ENCODE assay signal across 13 cellular contexts in the genomic region with DNA sequence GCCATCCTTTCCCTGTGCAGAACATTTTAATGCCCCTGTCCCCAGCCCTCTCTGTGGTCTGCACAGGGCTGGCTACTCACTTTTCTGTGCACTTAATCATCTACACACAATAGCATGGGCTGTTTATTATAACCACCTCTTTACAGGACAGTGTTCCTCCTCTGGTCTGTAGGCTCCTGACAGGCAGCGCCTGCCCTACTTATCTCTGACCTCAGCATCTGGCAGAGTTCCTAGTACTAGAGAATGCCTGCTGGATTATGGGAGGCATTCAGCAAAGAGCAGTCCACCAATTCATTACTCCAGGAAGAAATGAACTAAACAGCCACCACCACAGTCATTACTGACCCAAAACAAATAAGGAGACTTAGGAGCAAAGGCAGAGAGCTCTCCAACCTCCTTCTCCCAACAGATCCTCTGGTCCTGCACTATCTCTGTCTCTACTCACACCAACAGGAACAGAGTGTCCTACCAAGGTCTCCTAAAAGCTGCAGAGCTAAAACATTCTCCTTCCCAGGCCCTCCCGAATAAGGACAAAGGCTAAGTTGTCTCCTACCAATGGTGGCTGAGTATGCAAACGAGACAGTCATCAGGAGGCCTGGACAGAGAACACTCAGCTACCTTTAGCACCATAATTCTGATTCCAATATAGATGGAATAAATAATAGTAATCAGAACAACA.
DNase-seq lines count a peak whose midpoint lies in the region; ATAC-seq and TF ChIP-seq lines count a peak whose summit lies in the region.
"Had no signal": no experiment of that assay in that cellular context is flagged by ENCODE, and none has a peak within 500 bp of the region (broad histone marks: within the 10 kb centered on the region; RNA-seq: fewer than 3 reads in every experiment).

No MANE protein-coding gene starts in this region.

- no peaks in the 10 kb centered on the region for H3K36me3 Mint-ChIP-seq in neural crest cell (ENCODE audit: low read depth)
- H3K36me3 Mint-ChIP-seq: CD8-positive, alpha-beta T cell had no signal

- peak overlapping the region; percentile 1 for H3K27ac Mint-ChIP-seq in neural crest cell (ENCODE audit: unreplicated experiment)
- H3K27ac Mint-ChIP-seq: CD8-positive, alpha-beta T cell had no signal

- H3K4me1 Mint-ChIP-seq in neural crest cell = peaks cover 3% of the 10 kb centered on the region

- ATAC-seq in HG03095 (IDR thresholded peaks at IDR 0.05; ENCODE audit: unreplicated experiment) (no peak), HG03432 (IDR thresholded peaks at IDR 0.05; ENCODE audit: unreplicated experiment) (no peak), HG02870 (IDR thresholded peaks at IDR 0.05; ENCODE audit: unreplicated experiment) (no peak)
- ATAC-seq: CD8-positive, alpha-beta T cell had no signal

- H3K4me3 Mint-ChIP-seq in neural crest cell = no peak overlapping the region
- H3K4me3 Mint-ChIP-seq: CD8-positive, alpha-beta T cell had no signal

- DNase-seq in AG09309 (ENCODE audit: low read depth) (peak; percentile 35), NCI-H226 (peak; percentile 81), fibroblast of gingiva (ENCODE audit: low read depth) (peak; percentile 44), neural crest cell (ENCODE audit: low read depth, low spot score) (no peak), NCI-H2171 (lab: John Stamatoyannopoulos, UW) (no peak)
- DNase-seq: CD8-positive, alpha-beta T cell; cortex of kidney; kidney glomerular epithelial cell; MM.1S had no signal

- H3K9me3 Mint-ChIP-seq in neural crest cell = peaks cover 4% of the 10 kb centered on the region
- H3K9me3 Mint-ChIP-seq: CD8-positive, alpha-beta T cell had no signal

- H3K4me3 ChIP-seq in AG09309 (ENCODE audit: control insufficient read depth, low read depth, low read length) = no peak overlapping the region
- H3K4me3 ChIP-seq: SJCRH30 had no signal

- no peaks in the 10 kb centered on the region for H3K27me3 Mint-ChIP-seq in neural crest cell (ENCODE audit: low read depth)

- TF ChIP-seq CTCF in AG09309 (IDR thresholded peaks at IDR 0.05; ENCODE audit: control insufficient read depth, insufficient read depth, low read depth, low read length, missing control alignments) (no peak), neural crest cell (conservative IDR thresholded peaks at IDR 0.05) (no peak)

Comparison
In these comparisons a context has a peak if more than half of its experiments do, and no peak if none do; other contexts are left out.
1. DNase-seq: peak in AG09309 (single experiment), NCI-H226 (single experiment) and fibroblast of gingiva (single experiment); none in neural crest cell (single experiment) and NCI-H2171 (single experiment).